8 cellular contexts compared by ENCODE assay signal in the genomic region with DNA sequence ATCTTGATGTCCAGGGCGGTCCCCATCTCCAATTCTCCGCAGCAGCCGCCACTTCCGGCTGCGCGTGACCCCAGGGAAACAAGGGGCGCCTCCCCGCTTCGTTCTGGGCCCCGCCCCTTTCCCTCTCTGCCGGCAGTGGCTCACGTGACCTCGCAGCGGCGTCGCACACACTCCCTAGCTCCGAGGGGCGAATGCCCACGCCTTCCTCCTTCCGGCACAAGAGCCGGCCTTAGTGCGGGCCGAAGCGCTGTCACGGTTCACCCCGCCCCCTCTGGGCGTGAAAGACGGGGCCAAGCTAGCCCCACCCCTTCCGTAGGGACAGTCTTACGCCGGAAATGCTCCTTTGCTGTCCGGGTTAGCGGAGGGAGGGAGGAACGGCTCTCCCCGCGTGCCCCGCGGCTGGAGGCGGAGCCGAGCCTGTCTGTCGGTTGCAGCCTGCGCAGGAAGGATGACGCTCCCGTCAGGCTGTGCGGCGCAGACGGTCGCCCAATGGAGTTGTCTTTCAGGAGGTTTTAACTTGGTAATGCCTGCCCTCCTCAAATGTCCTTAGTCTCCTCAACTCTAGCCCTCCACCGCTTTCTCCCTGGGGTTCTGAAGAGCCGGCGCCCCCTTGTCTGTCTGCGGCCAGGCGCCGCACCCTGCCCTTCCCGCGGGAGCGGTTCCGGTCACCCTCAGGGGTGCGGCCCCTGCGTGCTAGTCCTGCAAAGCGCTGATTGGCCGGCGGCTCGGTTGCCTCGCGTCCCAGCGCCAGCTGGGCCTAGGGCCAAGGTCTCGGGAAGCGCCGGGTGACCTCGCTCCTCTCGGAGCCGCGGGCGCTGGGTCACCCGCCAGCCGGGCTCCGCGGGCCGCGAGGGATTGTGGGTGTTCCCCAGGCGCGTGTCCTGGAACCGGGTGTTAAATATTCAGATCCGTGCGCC. TPM values are rescaled to one million over a fixed set of nuclear protein-coding genes. Genes with fewer than 3 reads are reported as not detected.
DNase-seq lines count a peak whose midpoint lies in the region; ATAC-seq, FAIRE-seq and TF ChIP-seq lines count a peak whose summit lies in the region.

A gene (minus strand): TSS at position 66 of the 917 bp plus-strand sequence. CDS start 40 bp downstream, at position 26.

- CTCF ChIA-PET in OCI-LY7 (lab: Charles Lee; ENCODE audit: unreplicated experiment) = interaction anchor here (0.6 to 2.4 kb wide), 3 partner anchors 10 to 1127 kb away, joined by 3 to 4 read pairs (median 4); no protein-coding TSS in a partner anchor
- CTCF ChIA-PET in endothelial cell of umbilical vein (lab: Charles Lee) = interaction anchor here (0.6 to 1.4 kb wide), 8 partner anchors 15 to 407 kb away, joined by 3 to 4 read pairs (median 3); no protein-coding TSS in a partner anchor

- H3K27me3 ChIP-seq in endothelial cell of umbilical vein (ENCODE audit: control insufficient read depth in 2 of 2, insufficient read depth in 2 of 2, low read length in 2 of 2) = no peaks in the 10 kb centered on the region

- BruUV-seq in OCI-LY7 (replicated peaks; lab: Mats Ljungman, UMichigan) (no TSS peak), endothelial cell of umbilical vein (replicated peaks; lab: Mats Ljungman, UMichigan) (TSS peak; percentile 86)

- intact Hi-C loops in OCI-LY7 (cut with micrococcal nuclease; ENCODE audit: unreplicated experiment) (loop anchor here (1.0 to 10.0 kb wide), 5 partner anchors 46 to 753 kb away; a partner anchor contains a TSS), endothelial cell of umbilical vein (cut with micrococcal nuclease) (loop anchor here (1.0 to 5.0 kb wide), 7 partner anchors 10 to 390 kb away; a partner anchor contains a TSS)

- peak; percentile 17 for TF ChIP-seq POLR2A in endothelial cell of umbilical vein (IDR thresholded peaks at IDR 0.05; ENCODE audit: low read depth, low read length)

- POLR2A ChIA-PET in OCI-LY7 (lab: Charles Lee) = interaction anchor here (0.5 to 3.3 kb wide), 6 partner anchors 12 to 298 kb away, joined by 3 to 10 read pairs (median 4); no protein-coding TSS in a partner anchor
- POLR2A ChIA-PET in endothelial cell of umbilical vein (lab: Charles Lee) = interaction anchor here (0.9 to 3.3 kb wide), 5 partner anchors 47 to 108 kb away, joined by 3 to 16 read pairs (median 11); a partner anchor contains a TSS

- DNase-seq in D341Med (ENCODE audit: low spot score) = peak; percentile 92
- peak; percentile 70 for DNase-seq in HuH-7.5 (ENCODE audit: low spot score)
- DNase-seq in OCI-LY7 (ENCODE audit: low spot score) = peak; percentile 99
- DNase-seq in activated T-cell treated with anti-CD3 and anti-CD28 coated beads for 1 hour (ENCODE audit: low read depth) = peak; percentile 95
- peak; percentile 100 for DNase-seq in endothelial cell of umbilical vein (ENCODE audit: low read depth, low spot score)
- DNase-seq in midbrain (lab: John Stamatoyannopoulos, UW) = peak; percentile 98
- DNase-seq in stimulated activated CD8-positive, alpha-beta memory T cell treated with anti-CD3 and anti-CD28 coated beads, Interleukin-2, amount 100 ng/mL, for 1 hour (ENCODE audit: low read depth in 2 of 2) = peak; percentile 95 to 96

- H3K9ac ChIP-seq in endothelial cell of umbilical vein (replicated peaks; ENCODE audit: extremely low read depth, insufficient read depth, low read length) = peak within 1 kb of the TSS; percentile 88

- H3K36me3 ChIP-seq in OCI-LY7 (ENCODE audit: insufficient read depth, low read length) (peaks cover 7% of the 10 kb centered on the region), endothelial cell of umbilical vein (ENCODE audit: control insufficient read depth in 2 of 2, extremely low read depth in 1 of 2, insufficient read depth in 2 of 2, low read length in 2 of 2) (no peaks in the 10 kb centered on the region)

- H3K27ac ChIP-seq in OCI-LY7 (ENCODE audit: low read depth, low read length, poor library complexity, severe bottlenecking) (peak within 1 kb of the TSS; percentile 90), endothelial cell of umbilical vein (ENCODE audit: insufficient read depth, low read depth, low read length) (peak within 1 kb of the TSS; percentile 87)

- H3K79me2 ChIP-seq in OCI-LY7 (ENCODE audit: insufficient read depth, low read depth, low read length) (peaks cover 49% of the 10 kb centered on the region), endothelial cell of umbilical vein (ENCODE audit: control insufficient read depth, insufficient read depth, low read length) (peaks cover 40% of the 10 kb centered on the region)

- peak within 1 kb of the TSS; percentile 96 for H3K4me2 ChIP-seq in OCI-LY7 (ENCODE audit: low read length)
- H3K4me2 ChIP-seq in endothelial cell of umbilical vein (ENCODE audit: insufficient read depth, low read length) = peak within 1 kb of the TSS; percentile 86

- H3K4me3 ChIP-seq in OCI-LY7 (ENCODE audit: low read depth, low read length, poor library complexity, severe bottlenecking) (peak within 1 kb of the TSS; percentile 79), endothelial cell of umbilical vein (replicated peaks in 1 of 3; ENCODE audit: insufficient read depth in 1 of 3, low read depth in 1 of 3, low read length in 3 of 3) (peak within 1 kb of the TSS; percentile 35 to 73 (median 72))

- H2AFZ ChIP-seq in OCI-LY7 (ENCODE audit: low read length) (peak within 1 kb of the TSS; percentile 67), endothelial cell of umbilical vein (ENCODE audit: low read depth, low read length) (peak within 1 kb of the TSS; percentile 45)

- TF ChIP-seq CTCF in OCI-LY7 (conservative IDR thresholded peaks at IDR 0.05; ENCODE audit: low read length) (no peak), endothelial cell of umbilical vein (IDR thresholded peaks at IDR 0.05; ENCODE audit: extremely low read depth in 1 of 2, insufficient read depth in 1 of 2, low read depth in 1 of 2, low read length in 2 of 2) (no peak)

- H4K20me1 ChIP-seq in OCI-LY7 (ENCODE audit: insufficient read depth, low read length) (peaks cover 20% of the 10 kb centered on the region; the same call in 1 of the 2 replicates), endothelial cell of umbilical vein (replicated peaks; ENCODE audit: control insufficient read depth, extremely low read depth, insufficient read depth, low read length) (no peaks in the 10 kb centered on the region)

- dilution Hi-C loops in endothelial cell of umbilical vein (cut with MboI; ENCODE audit: extremely low pct_ligation_motif_present, low sequenced_read_pairs) = no loop called here

- no peaks in the 10 kb centered on the region for H3K9me2 ChIP-seq in OCI-LY7 (ENCODE audit: insufficient read depth, low read length)

- H3K4me1 ChIP-seq in OCI-LY7 (ENCODE audit: insufficient read depth, low read length, poor library complexity, severe bottlenecking) (peaks cover 26% of the 10 kb centered on the region), endothelial cell of umbilical vein (ENCODE audit: control insufficient read depth, extremely low read depth, insufficient read depth, low read length) (peaks cover 12% of the 10 kb centered on the region)

- no peaks in the 10 kb centered on the region for H3K9me1 ChIP-seq in endothelial cell of umbilical vein (replicated peaks; ENCODE audit: control insufficient read depth, extremely low read depth, insufficient read depth, low read length)

- peak; percentile 91 for ATAC-seq in GM21526 (IDR thresholded peaks at IDR 0.05; ENCODE audit: low FRiP score, unreplicated experiment)

- FAIRE-seq in endothelial cell of umbilical vein (lab: Jason Lieb, UNC) = peak; percentile 100

- H3K9me3 ChIP-seq in OCI-LY7 (ENCODE audit: low read length) (no peaks in the 10 kb centered on the region), endothelial cell of umbilical vein (replicated peaks; ENCODE audit: control insufficient read depth, insufficient read depth, low read length) (no peaks in the 10 kb centered on the region)

TF ChIP-seq in endothelial cell of umbilical vein, 7 proteins besides CTCF, POLR2A, EP300 and RAD21:
- TF ChIP-seq, protein P1, sequence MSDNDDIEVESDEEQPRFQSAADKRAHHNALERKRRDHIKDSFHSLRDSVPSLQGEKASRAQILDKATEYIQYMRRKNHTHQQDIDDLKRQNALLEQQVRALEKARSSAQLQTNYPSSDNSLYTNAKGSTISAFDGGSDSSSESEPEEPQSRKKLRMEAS (IDR thresholded peaks at IDR 0.05; ENCODE audit: insufficient read depth, insufficient read length) = peak; percentile 92
- TF ChIP-seq MYC (IDR thresholded peaks at IDR 0.05; ENCODE audit: low read depth, low read length) (peak; percentile 20), EZH2 (IDR thresholded peaks at IDR 0.05; ENCODE audit: borderline replicate concordance, low read depth, low read length, severe bottlenecking) (no peak), FOS (IDR thresholded peaks at IDR 0.05; ENCODE audit: borderline replicate concordance, insufficient read depth, low read length) (no peak)

RNA-seq across cellular contexts. Expression of the gene that starts here (rescaled TPM):
- 33.0 and 39.7 TPM in 2 replicates for total RNA-seq in OCI-LY7 (2014; rRNA removed; shearing (Covaris generic))
- 43.3 and 46.7 TPM in 2 replicates for total RNA-seq in OCI-LY7 (2022)
- total RNA-seq in endothelial cell of umbilical vein = 53.7 and 57.3 TPM in 2 replicates
- 32.1 and 35.2 TPM in 2 replicates for polyA plus RNA-seq in endothelial cell of umbilical vein
- 33.5 and 36.3 TPM in 2 replicates for polyA plus RNA-seq in endothelial cell of umbilical vein (2011; cell fraction: cytosol; rRNA removed)
- polyA plus RNA-seq in endothelial cell of umbilical vein (2011; cell fraction: nucleus; rRNA removed) = 50.0 and 54.0 TPM in 2 replicates
- 36.1 and 50.8 TPM in 2 replicates for polyA plus RNA-seq in endothelial cell of umbilical vein (2012)
- 53.2 and 56.5 TPM in 2 replicates for polyA minus RNA-seq in endothelial cell of umbilical vein
- polyA minus RNA-seq in endothelial cell of umbilical vein (2011; cell fraction: cytosol; rRNA and poly(A)+ RNA removed) = 21.7 TPM
- polyA minus RNA-seq in endothelial cell of umbilical vein (2011; cell fraction: nucleus; rRNA and poly(A)+ RNA removed) = 46.2 and 56.0 TPM in 2 replicates

Comparison
In these comparisons a context has a peak if more than half of its experiments do, and no peak if none do; other contexts are left out.
1. Peak in every context shown above with its lines: DNase-seq, ATAC-seq, H3K4me3 ChIP-seq and H3K27ac ChIP-seq.